In genomic region chr6:10801224-10801848, GRCh38 we compare ENCODE assay signal across 1 cellular context.
TF ChIP-seq lines count a peak whose summit lies in the region.

No MANE protein-coding gene starts in this region.

TF ChIP-seq in K562, 482 proteins besides CTCF, POLR2A, EP300 and RAD21 (continued from another document and continues in another):
- TF ChIP-seq REST (CRISPR knock-in tag; IDR thresholded peaks at IDR 0.05; ENCODE audit: low read depth), result no peak
- no peak for TF ChIP-seq ZNF23 (CRISPR knock-in tag; IDR thresholded peaks at IDR 0.05)
- TF ChIP-seq ZNF140 (CRISPR knock-in tag; IDR thresholded peaks at IDR 0.05), result no peak
- no peak for TF ChIP-seq SRF (CRISPR knock-in tag; IDR thresholded peaks at IDR 0.05)
- TF ChIP-seq ZNF445 (CRISPR knock-in tag; IDR thresholded peaks at IDR 0.05; ENCODE audit: low read depth), result no peak
- TF ChIP-seq ELK1 (CRISPR knock-in tag; IDR thresholded peaks at IDR 0.05), result no peak
- TF ChIP-seq SMARCA5 (IDR thresholded peaks at IDR 0.05), result no peak
- TF ChIP-seq ZNF384 (IDR thresholded peaks at IDR 0.05; ENCODE audit: low read depth, low read length), result no peak; the same call in 1 of the 2 replicates
- no peak for TF ChIP-seq RERE (CRISPR knock-in tag; IDR thresholded peaks at IDR 0.05; ENCODE audit: borderline replicate concordance)
- no peak for TF ChIP-seq ZNF512 (tag; IDR thresholded peaks at IDR 0.05)
- no peak for TF ChIP-seq FOXP4 (CRISPR knock-in tag; IDR thresholded peaks at IDR 0.05; ENCODE audit: borderline replicate concordance)
- TF ChIP-seq ZNF740 (CRISPR knock-in tag; IDR thresholded peaks at IDR 0.05), result no peak
- TF ChIP-seq ZNF740 (tag; IDR thresholded peaks at IDR 0.05), result no peak
- TF ChIP-seq TCF15 (CRISPR knock-in tag; IDR thresholded peaks at IDR 0.05), result no peak
- TF ChIP-seq CBFB (CRISPR knock-in tag; IDR thresholded peaks at IDR 0.05), result no peak
- TF ChIP-seq ZNF644 (tag; IDR thresholded peaks at IDR 0.05; ENCODE audit: low read depth), result no peak
- TF ChIP-seq NUFIP1 (IDR thresholded peaks at IDR 0.05; ENCODE audit: partially characterized antibody), result no peak
- no peak for TF ChIP-seq CBX5 (IDR thresholded peaks at IDR 0.05; ENCODE audit: borderline replicate concordance, low read depth)
- TF ChIP-seq CHAMP1 (IDR thresholded peaks at IDR 0.05), result no peak
- TF ChIP-seq HOMEZ (CRISPR knock-in tag; IDR thresholded peaks at IDR 0.05), result no peak
- TF ChIP-seq ZBTB33 (CRISPR knock-in tag; IDR thresholded peaks at IDR 0.05), result peak; percentile 45; the same call in 1 of the 2 replicates
- TF ChIP-seq PHB2 (IDR thresholded peaks at IDR 0.05; ENCODE audit: low read depth), result no peak
- TF ChIP-seq POLR2H (tag; IDR thresholded peaks at IDR 0.05; ENCODE audit: low read depth), result no peak
- TF ChIP-seq NCOA1 (IDR thresholded peaks at IDR 0.05; ENCODE audit: low read depth), result no peak
- no peak for TF ChIP-seq ATF1 (CRISPR knock-in tag; IDR thresholded peaks at IDR 0.05)
- peak; percentile 16; the same call in 1 of the 2 replicates for TF ChIP-seq ATF1 (tag; IDR thresholded peaks at IDR 0.05)
- no peak for TF ChIP-seq ZNF444 (CRISPR knock-in tag; IDR thresholded peaks at IDR 0.05)
- no peak for TF ChIP-seq ZBTB8A (IDR thresholded peaks at IDR 0.05; ENCODE audit: partially characterized antibody)
- no peak for TF ChIP-seq ZFX (CRISPR knock-in tag; IDR thresholded peaks at IDR 0.05)
- peak; percentile 52; the same call in 1 of the 2 replicates for TF ChIP-seq JUND (IDR thresholded peaks at IDR 0.05; ENCODE audit: borderline replicate concordance, low read depth, low read length)
- no peak for TF ChIP-seq JUND (tag; IDR thresholded peaks at IDR 0.05; ENCODE audit: borderline replicate concordance, low read depth, low read length)
- no peak for TF ChIP-seq MAX (CRISPR knock-in tag; IDR thresholded peaks at IDR 0.05)
- no peak for TF ChIP-seq THRAP3 (IDR thresholded peaks at IDR 0.05; ENCODE audit: borderline replicate concordance)
